In the genomic region with DNA sequence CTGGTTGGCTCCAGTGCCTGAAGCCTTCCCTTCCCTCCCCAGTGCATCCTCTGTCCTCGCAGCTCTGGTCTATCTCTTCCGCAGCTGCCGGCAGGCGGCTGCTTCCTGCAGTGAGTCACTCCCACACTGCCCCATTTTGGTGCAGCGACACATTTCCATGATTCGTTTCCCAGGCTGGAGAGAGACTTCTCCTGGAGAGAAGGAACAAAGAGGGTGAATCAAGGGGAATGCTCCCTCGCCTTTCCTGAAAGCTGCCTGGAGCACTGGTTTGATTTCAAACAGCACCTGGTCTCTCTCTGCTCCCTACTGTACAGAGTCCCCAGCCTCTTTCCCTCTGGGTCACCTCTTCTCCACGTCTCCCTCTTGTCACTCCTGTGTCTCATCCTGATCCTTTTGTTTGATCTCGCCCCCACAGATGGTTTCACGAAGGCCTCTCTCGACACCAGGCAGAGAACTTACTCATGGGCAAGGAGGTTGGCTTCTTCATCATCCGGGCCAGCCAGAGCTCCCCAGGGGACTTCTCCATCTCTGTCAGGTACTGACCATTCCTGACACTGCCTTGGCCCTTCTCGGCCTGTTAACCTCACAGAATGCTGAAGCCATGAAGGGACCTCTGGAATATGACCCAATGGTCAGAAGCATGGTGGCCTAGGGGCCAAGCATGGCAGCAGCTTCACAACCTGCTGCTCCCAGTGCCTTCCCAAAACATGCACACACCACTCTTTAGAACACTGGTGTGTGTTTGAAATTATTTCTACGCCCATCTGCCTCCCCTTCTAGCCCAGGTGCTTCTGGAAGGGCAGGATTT, we compare ENCODE assay signal across 8 cellular contexts. TPM values are rescaled to one million over a fixed set of nuclear protein-coding genes. Genes with fewer than 3 reads are reported as not detected.
DNase-seq lines count a peak whose midpoint lies in the region; ATAC-seq, FAIRE-seq and TF ChIP-seq lines count a peak whose summit lies in the region.

Gene TMA7B, plus strand, starts transcription at position 758 of the 808 bp plus-strand sequence. CDS start 3,978 bp downstream, outside the sequence.

- FAIRE-seq in bronchial epithelial cell (lab: Jason Lieb, UNC) = no peak

- peak; percentile 73 for DNase-seq in H7
- DNase-seq in SK-N-DZ (ENCODE audit: low spot score) = peak; percentile 43
- peak; percentile 56 for DNase-seq in bronchial epithelial cell (ENCODE audit: low read depth)
- DNase-seq in middle frontal gyrus (ENCODE audit: extremely low spot score, low spot score) = peak; percentile 58
- DNase-seq in NCI-H1694 (lab: John Stamatoyannopoulos, UW) = no peak
- DNase-seq in DMS79 (lab: John Stamatoyannopoulos, UW) = no peak
- DNase-seq in GM10248 (ENCODE audit: extremely low spot score) = no peak

- H3K36me3 ChIP-seq in H7 (replicated peaks; ENCODE audit: control insufficient read depth, insufficient read depth, low read length) (no peaks in the 10 kb centered on the region), bronchial epithelial cell (ENCODE audit: control insufficient read depth, insufficient read depth, low read length) (no peaks in the 10 kb centered on the region)

- no peak for ATAC-seq in GM18505 (IDR thresholded peaks at IDR 0.05; ENCODE audit: unreplicated experiment)

- POLR2A ChIA-PET in GM10248 (lab: Yijun Ruan, JAX) = no interaction called here

- CTCF ChIA-PET in GM10248 (lab: Yijun Ruan, JAX) = no interaction called here

- H3K4me3 ChIP-seq in H7 (ENCODE audit: insufficient read depth, low read depth, low read length) (no peak within 1 kb of the TSS), bronchial epithelial cell (ENCODE audit: low read depth, low read length) (no peak within 1 kb of the TSS)

- TF ChIP-seq CTCF in bronchial epithelial cell (IDR thresholded peaks at IDR 0.05; ENCODE audit: insufficient read depth, low read length, severe bottlenecking) = peak; percentile 47
- no peak for TF ChIP-seq CTCF in GM10248 (IDR thresholded peaks at IDR 0.05; ENCODE audit: control extremely low read depth, extremely low read depth, low read depth, missing control alignments)

- H3K27me3 ChIP-seq in H7 (ENCODE audit: control insufficient read depth, insufficient read depth, low read length) (peaks cover 3% of the 10 kb centered on the region; the same call in 1 of the 2 replicates), bronchial epithelial cell (ENCODE audit: control insufficient read depth, insufficient read depth, low read length) (no peaks in the 10 kb centered on the region)

- no peak for TF ChIP-seq POLR2A in GM18505 (IDR thresholded peaks at IDR 0.05; ENCODE audit: borderline replicate concordance, extremely low read depth, insufficient read depth, insufficient read length)

RNA-seq across cellular contexts. Expression of gene TMA7B, which starts in this region (rescaled TPM):
- not detected in 2 replicates for total RNA-seq in H7 (2014; rRNA removed; shearing (Covaris generic))
- not detected in 2 replicates for polyA plus RNA-seq in SK-N-DZ (2014; cell fraction: cytosol; rRNA removed)
- not detected in 2 replicates for polyA plus RNA-seq in SK-N-DZ (2014; cell fraction: nucleus; rRNA removed)
- total RNA-seq in bronchial epithelial cell = not detected in 2 replicates

Comparison
In these comparisons a context has a peak if more than half of its experiments do, and no peak if none do; other contexts are left out.
1. Peak in DNase-seq in H7; RNA of the gene not detected or under 1 TPM.
2. Peak in DNase-seq in bronchial epithelial cell; RNA of the gene not detected or under 1 TPM.
3. DNase-seq: peak in SK-N-DZ (single experiment) and middle frontal gyrus (single experiment); none in NCI-H1694 (single experiment), DMS79 (single experiment) and GM10248 (single experiment).